ENCODE assay signal across 20 cellular contexts in the genomic region with DNA sequence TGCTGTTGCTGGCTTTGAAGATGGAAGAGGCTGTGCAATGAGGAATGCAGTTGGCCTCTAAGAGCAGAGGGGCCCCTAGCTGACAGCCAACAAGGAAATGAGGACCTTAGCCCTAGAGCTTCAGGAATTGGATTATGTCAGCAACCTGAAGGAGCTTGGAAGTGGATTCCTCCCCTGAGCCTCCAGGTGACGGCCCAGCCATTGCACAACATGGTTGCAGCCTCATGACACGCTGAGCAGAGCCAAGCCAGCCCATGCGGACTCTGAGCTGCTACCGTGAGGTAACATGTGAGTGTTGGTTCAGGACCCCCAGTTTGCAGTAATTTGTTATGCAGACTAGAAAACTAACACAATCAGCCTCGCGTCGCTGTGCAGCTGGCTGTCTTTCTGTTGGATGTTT. TPM values are rescaled to one million over a fixed set of nuclear protein-coding genes. Genes with fewer than 3 reads are reported as not detected.
A peak's percentile ranks its signal among the peaks of the same experiment; 100 is the strongest.
DNase-seq lines count a peak whose midpoint lies in the region; ATAC-seq and TF ChIP-seq lines count a peak whose summit lies in the region.
"Had no signal": no experiment of that assay in that cellular context is flagged by ENCODE, and none has a peak within 500 bp of the region (broad histone marks: within the 10 kb centered on the region; RNA-seq: fewer than 3 reads in every experiment).

No MANE protein-coding gene starts in this region.

- H3K27ac ChIP-seq in RWPE2 (ENCODE audit: poor library complexity, severe bottlenecking) (no peak overlapping the region), neuronal stem cell (replicated peaks; ENCODE audit: low read length) (no peak overlapping the region)
- H3K27ac ChIP-seq: A549, KMS-11 had no signal

- H2AK5ac ChIP-seq in neuronal stem cell (ENCODE audit: low read depth, low read length): no peak overlapping the region

- no peak overlapping the region for H3K4me2 ChIP-seq in neuronal stem cell (ENCODE audit: insufficient read depth, low read length, poor library complexity, severe bottlenecking)
- H3K4me2 ChIP-seq: A549, KMS-11 had no signal

- no CpG with 5 or more reads among the region's 7 CpGs for WGBS in neuronal stem cell (ENCODE audit: extremely low coverage in 2 of 2, insufficient read length in 2 of 2, insufficient replicate concordance in 1 of 2), 2 donors

- DNase-seq in Caco-2 (peak; percentile 63 to 78), RWPE2 (ENCODE audit: low spot score) (peak; percentile 41), left lobe of liver (ENCODE audit: low spot score) (peak; percentile 56), neuronal stem cell (ENCODE audit: low spot score) (no peak), SKM-1 treated with dmso at 0.1 percent for 144 hours (lab: John Stamatoyannopoulos, UW; ENCODE audit: unreplicated experiment) (no peak), GM19240 (ENCODE audit: insufficient read length, low spot score) (no peak)
- DNase-seq in activated naive CD4-positive, alpha-beta T cell treated with anti-CD3 and anti-CD28 coated beads, Interleukin-2, amount 50 U/mL, for 16 hours: no peak
- DNase-seq: CD8-positive, alpha-beta T cell; DMS53; EL; NCI-H1417; NCI-H187 treated with DMSO at 0.1 percent for 48 hours; NCI-H2227 treated with DMSO at 0.1 percent for 48 hours; NCI-H510A treated with DMSO at 0.1 percent for 48 hours; PC-3; RPMI8226 had no signal

- H2BK15ac ChIP-seq in neuronal stem cell (ENCODE audit: low read length): peak overlapping the region; percentile 30

- POLR2A ChIA-PET in Caco-2 (lab: Charles Lee): interaction anchor here (1.6 kb wide), 1 partner anchor 94 kb away, joined by 4 read pairs; a partner anchor contains a TSS

- no peak overlapping the region for H2BK12ac ChIP-seq in neuronal stem cell (ENCODE audit: low read length)

- H3K36me3 Mint-ChIP-seq in Caco-2 (ENCODE audit: insufficient read depth, unreplicated experiment): no peaks in the 10 kb centered on the region
- H3K36me3 Mint-ChIP-seq: CD8-positive, alpha-beta T cell had no signal

- H2BK5ac ChIP-seq in neuronal stem cell (ENCODE audit: low read length): no peak overlapping the region

- no peak overlapping the region for H3K14ac ChIP-seq in neuronal stem cell (ENCODE audit: low read length)

- no peaks in the 10 kb centered on the region for H3K27me3 ChIP-seq in Caco-2 (replicated peaks; ENCODE audit: control insufficient read depth, insufficient read depth, low read length)
- H3K27me3 ChIP-seq in RWPE2 (ENCODE audit: insufficient read depth, poor library complexity, severe bottlenecking): no peaks in the 10 kb centered on the region
- H3K27me3 ChIP-seq in neuronal stem cell (ENCODE audit: control insufficient read depth in 3 of 3, insufficient read depth in 3 of 3, low read depth in 1 of 3, low read length in 3 of 3): no peaks in the 10 kb centered on the region

- CTCF ChIA-PET in Caco-2 (lab: Charles Lee): interaction anchor here (1.4 kb wide), 1 partner anchor 21 kb away, joined by 6 read pairs; no protein-coding TSS in a partner anchor

- TF ChIP-seq CTCF in Caco-2 (IDR thresholded peaks at IDR 0.05; ENCODE audit: insufficient read depth in 1 of 2, low read depth in 1 of 2, low read length in 1 of 2, severe bottlenecking in 1 of 2, unreplicated experiment in 1 of 2): no peak
- no peak for TF ChIP-seq CTCF in RWPE2 (IDR thresholded peaks at IDR 0.05; ENCODE audit: poor library complexity, severe bottlenecking)

- H4K8ac ChIP-seq in neuronal stem cell (ENCODE audit: low read depth, low read length): no peak overlapping the region

- peaks cover 10% of the 10 kb centered on the region for H3K9me3 Mint-ChIP-seq in Caco-2 (ENCODE audit: unreplicated experiment)
- H3K9me3 Mint-ChIP-seq: CD8-positive, alpha-beta T cell had no signal

- no peak overlapping the region for H3K23ac ChIP-seq in neuronal stem cell (ENCODE audit: low read depth, low read length, poor library complexity)

- peaks cover 30% of the 10 kb centered on the region for H3K4me1 Mint-ChIP-seq in Caco-2 (ENCODE audit: low read depth, unreplicated experiment)

- H2AFZ ChIP-seq in neuronal stem cell (ENCODE audit: low read length): peak overlapping the region; percentile 12

- no peak overlapping the region for H4K91ac ChIP-seq in neuronal stem cell (ENCODE audit: low read depth, low read length, poor library complexity)

- no peak overlapping the region for H3K4ac ChIP-seq in neuronal stem cell (ENCODE audit: low read length)

- no peaks in the 10 kb centered on the region for H3K27me3 Mint-ChIP-seq in Caco-2 (ENCODE audit: insufficient read depth, unreplicated experiment)

- intact Hi-C loops in Caco-2 (cut with micrococcal nuclease; ENCODE audit: unreplicated experiment): loop anchor here (2.0 kb wide), 1 partner anchor 50 kb away; no protein-coding TSS in a partner anchor

- no peak overlapping the region for H3K9ac ChIP-seq in neuronal stem cell (ENCODE audit: low read depth, low read length, poor library complexity)
- H3K9ac ChIP-seq: KMS-11 had no signal

- BruUV-seq in Caco-2 (replicated peaks; lab: Mats Ljungman, UMichigan): no TSS peak

- ATAC-seq in RWPE2 (ENCODE audit: low read depth) (no peak), left lobe of liver (peak; percentile 86)
- ATAC-seq: CD8-positive, alpha-beta T cell; PC-3 had no signal

- no peak overlapping the region for H3K4me3 Mint-ChIP-seq in Caco-2 (ENCODE audit: unreplicated experiment)
- H3K4me3 Mint-ChIP-seq: CD8-positive, alpha-beta T cell had no signal

- H2BK120ac ChIP-seq in neuronal stem cell (ENCODE audit: low read depth, low read length): no peak overlapping the region

- no peak overlapping the region for H3K4me3 ChIP-seq in Caco-2 (ENCODE audit: low read depth, low read length)
- no peak overlapping the region for H3K4me3 ChIP-seq in RWPE2 (ENCODE audit: severe bottlenecking)
- no peak overlapping the region for H3K4me3 ChIP-seq in neuronal stem cell (ENCODE audit: low read length in 2 of 2)
- H3K4me3 ChIP-seq: A549 had no signal

- no peaks in the 10 kb centered on the region for H3K9me3 ChIP-seq in Caco-2
- H3K9me3 ChIP-seq in RWPE2 (ENCODE audit: severe bottlenecking): no peaks in the 10 kb centered on the region
- no peaks in the 10 kb centered on the region for H3K9me3 ChIP-seq in neuronal stem cell (replicated peaks in 1 of 2; ENCODE audit: control insufficient read depth in 2 of 2, insufficient read depth in 1 of 2, low read depth in 1 of 2, low read length in 2 of 2)
- H3K9me3 ChIP-seq: A549 had no signal

- H3K27ac Mint-ChIP-seq in Caco-2 (ENCODE audit: unreplicated experiment): peak overlapping the region; percentile 29
- H3K27ac Mint-ChIP-seq: CD8-positive, alpha-beta T cell had no signal

- H3K36me3 ChIP-seq in Caco-2 (ENCODE audit: control insufficient read depth, insufficient read depth, low read length) (no peaks in the 10 kb centered on the region), RWPE2 (ENCODE audit: low read depth) (no peaks in the 10 kb centered on the region), neuronal stem cell (replicated peaks in 1 of 2; ENCODE audit: control insufficient read depth in 2 of 2, insufficient read depth in 2 of 2, low read length in 2 of 2) (no peaks in the 10 kb centered on the region)

- H3K4me1 ChIP-seq in Caco-2 (peaks cover 22% of the 10 kb centered on the region), RWPE2 (ENCODE audit: insufficient read depth, poor library complexity, severe bottlenecking) (no peaks in the 10 kb centered on the region), neuronal stem cell (ENCODE audit: control insufficient read depth in 2 of 2, insufficient read depth in 1 of 2, low read depth in 1 of 2, low read length in 2 of 2) (peaks cover 19 to 21% of the 10 kb centered on the region in 2 donors)
- H3K4me1 ChIP-seq: A549 had no signal

- H3K79me1 ChIP-seq in neuronal stem cell (ENCODE audit: low read depth, low read length): no peaks in the 10 kb centered on the region

- peak overlapping the region; percentile 20 for H3K18ac ChIP-seq in neuronal stem cell (ENCODE audit: low read length)

RNA-seq across cellular contexts. Expression of a gene that starts 20.2 kb away (rescaled TPM):
- total RNA-seq in Caco-2 (2022) (not detected in 2 replicates), left lobe of liver (not detected)
- not detected for polyA plus RNA-seq in neuronal stem cell (2013, experiment 1 of 2)
- polyA plus RNA-seq in neuronal stem cell (2013, experiment 2 of 2): 0.03 TPM
- total RNA-seq: PC-3 had no signal
- polyA plus RNA-seq: A549, BJ had no signal

RNA-seq across cellular contexts. Expression of a gene that starts 33.9 kb away (rescaled TPM):
- total RNA-seq in Caco-2 (2022): not detected in 2 replicates
- not detected for total RNA-seq in left lobe of liver
- polyA plus RNA-seq in neuronal stem cell (2013, experiment 1 of 2): not detected
- not detected for polyA plus RNA-seq in neuronal stem cell (2013, experiment 2 of 2)
- total RNA-seq: CD8-positive, alpha-beta T cell; H4; PC-3 had no signal
- polyA plus RNA-seq: A549, BJ had no signal

Comparison
In these comparisons a context has a peak if more than half of its experiments do, and no peak if none do; other contexts are left out.
1. DNase-seq: peak in Caco-2 (2 of 2), RWPE2 (single experiment) and left lobe of liver (single experiment); none in neuronal stem cell (single experiment), SKM-1 treated with dmso at 0.1 percent for 144 hours (single experiment), activated naive CD4-positive, alpha-beta T cell treated with anti-CD3 and anti-CD28 coated beads, Interleukin-2, amount 50 U/mL, for 16 hours (single experiment) and GM19240 (single experiment).